12 cellular contexts compared by ENCODE assay signal in the genomic region with DNA sequence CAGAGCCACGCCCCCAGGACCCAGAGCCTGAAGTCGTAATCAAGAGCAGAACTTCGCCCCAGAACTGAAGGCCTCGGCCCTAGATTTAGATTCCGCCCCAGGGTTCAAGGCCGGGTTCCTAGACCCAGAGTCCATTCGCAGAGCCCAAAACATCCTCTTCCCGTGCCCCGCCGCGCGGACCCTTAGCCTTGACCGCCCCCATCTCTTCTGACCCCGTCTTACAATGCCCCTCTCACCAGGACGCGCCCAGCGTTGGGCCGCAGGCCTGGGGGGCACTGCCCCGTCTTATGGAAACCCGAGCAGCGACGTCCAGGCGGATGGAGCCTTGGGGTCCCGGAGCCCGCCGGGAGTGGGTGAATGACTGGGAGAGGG. TPM values are rescaled to one million over a fixed set of nuclear protein-coding genes. Genes with fewer than 3 reads are reported as not detected.
DNase-seq lines count a peak whose midpoint lies in the region; ATAC-seq, FAIRE-seq and TF ChIP-seq lines count a peak whose summit lies in the region.
"Had no signal": no experiment of that assay in that cellular context is flagged by ENCODE, and none has a peak within 500 bp of the region (broad histone marks: within the 10 kb centered on the region; RNA-seq: fewer than 3 reads in every experiment).

No MANE protein-coding gene starts in this region.

- H3T11ph ChIP-seq in H9 (ENCODE audit: low read length): no peak overlapping the region

- CTCF ChIA-PET in HepG2 (lab: Yijun Ruan, JAX; ENCODE audit: low intra/inter-chr PET ratio, low total read pairs): interaction anchor here (1.7 kb wide), 1 partner anchor 9 kb away, joined by 7 read pairs; no protein-coding TSS in a partner anchor

- H3K79me2 ChIP-seq in HepG2 (ENCODE audit: insufficient read depth, low read length) (no peaks in the 10 kb centered on the region), H9 (ENCODE audit: insufficient read depth, low read length) (no peaks in the 10 kb centered on the region)

- no peaks in the 10 kb centered on the region for H3K9me3 ChIP-seq in HepG2 (ENCODE audit: low read length)
- H3K9me3 ChIP-seq in right lobe of liver: no peaks in the 10 kb centered on the region
- no peaks in the 10 kb centered on the region for H3K9me3 ChIP-seq in mucosa of stomach (ENCODE audit: control insufficient read depth, low read length)
- H3K9me3 ChIP-seq in thoracic aorta: no peaks in the 10 kb centered on the region
- no peaks in the 10 kb centered on the region for H3K9me3 ChIP-seq in H9 (ENCODE audit: control insufficient read depth, low read depth, low read length)
- H3K9me3 ChIP-seq: pancreas, Peyer's patch had no signal

- no peak overlapping the region for H2BK20ac ChIP-seq in H9 (ENCODE audit: low read depth, low read length, poor library complexity, severe bottlenecking)

- peak overlapping the region in 1 of 3 experiments; percentile 69; a peak in 1 of 6 replicates for H3K4me3 ChIP-seq in HepG2 (replicated peaks in 1 of 3; ENCODE audit: insufficient read depth in 1 of 3, low read depth in 2 of 3, low read length in 3 of 3)
- no peak overlapping the region for H3K4me3 ChIP-seq in right lobe of liver
- H3K4me3 ChIP-seq in mucosa of stomach (ENCODE audit: low read length): peak overlapping the region; percentile 16
- H3K4me3 ChIP-seq in thoracic aorta: peak overlapping the region; percentile 48
- H3K4me3 ChIP-seq: cardiac muscle cell had no signal

- H3K4me3 Mint-ChIP-seq in activated T-helper 17 cell treated with anti-CD3 and anti-CD28 coated beads, Interleukin-2, amount 50 U/mL, for 72 hours: peak overlapping the region; percentile 87
- H3K4me3 Mint-ChIP-seq in H9: peak overlapping the region in 1 of 2 experiments; percentile 66; a peak in 2 of 5 replicates

- no peak for FAIRE-seq in HepG2 (lab: Jason Lieb, UNC)
- FAIRE-seq: pancreas had no signal

- no peaks in the 10 kb centered on the region for H3K9me3 Mint-ChIP-seq in activated T-helper 17 cell treated with anti-CD3 and anti-CD28 coated beads, Interleukin-2, amount 50 U/mL, for 72 hours
- H3K9me3 Mint-ChIP-seq in H9: no peaks in the 10 kb centered on the region

- H3K27me3 ChIP-seq in HepG2 (ENCODE audit: control insufficient read depth in 1 of 2, insufficient read depth in 2 of 2, low read length in 2 of 2) (no peaks in the 10 kb centered on the region), right lobe of liver (no peaks in the 10 kb centered on the region), mucosa of stomach (ENCODE audit: control insufficient read depth, insufficient read depth, low read length) (no peaks in the 10 kb centered on the region), thoracic aorta (replicated peaks; ENCODE audit: insufficient read depth) (no peaks in the 10 kb centered on the region), H9 (ENCODE audit: insufficient read depth, low read length) (no peaks in the 10 kb centered on the region)
- H3K27me3 ChIP-seq: cardiac muscle cell, foreskin keratinocyte, pancreas, Peyer's patch had no signal

- no peak overlapping the region for H3K27ac ChIP-seq in HepG2 (ENCODE audit: extremely low read length, insufficient read depth, low read length)
- H3K27ac ChIP-seq in right lobe of liver: no peak overlapping the region
- no peak overlapping the region for H3K27ac ChIP-seq in thoracic aorta
- H3K27ac ChIP-seq in H9 (ENCODE audit: insufficient read length, low read depth, low read length): no peak overlapping the region
- H3K27ac ChIP-seq: cardiac muscle cell, foreskin keratinocyte, pancreas had no signal

- no peak overlapping the region for H3K9ac ChIP-seq in HepG2 (ENCODE audit: insufficient read depth, low read depth, low read length)
- no peak overlapping the region for H3K9ac ChIP-seq in mucosa of stomach (ENCODE audit: low read length)
- no peak overlapping the region for H3K9ac ChIP-seq in H9 (ENCODE audit: extremely low read depth, insufficient read length, low read length)

- TF ChIP-seq EP300 in HepG2 (IDR thresholded peaks at IDR 0.05; ENCODE audit: low read depth in 2 of 2, low read length in 2 of 2) (peak in 1 of 2 experiments; percentile 39; a peak in 1 of 4 replicates), HepG2 (CRISPR knock-in tag; IDR thresholded peaks at IDR 0.05; ENCODE audit: borderline replicate concordance) (no peak)

- H3K56ac ChIP-seq in H9 (ENCODE audit: insufficient read length, low read depth, low read length): no peak overlapping the region

- TF ChIP-seq CTCF in HepG2 (CRISPR knock-in tag; IDR thresholded peaks at IDR 0.05): no peak
- no peak for TF ChIP-seq CTCF in right lobe of liver (IDR thresholded peaks at IDR 0.05)
- no peak for TF ChIP-seq CTCF in thoracic aorta (IDR thresholded peaks at IDR 0.05)
- no peak for TF ChIP-seq CTCF in H9 (conservative IDR thresholded peaks at IDR 0.05)

- no peak overlapping the region for H2BK12ac ChIP-seq in H9 (ENCODE audit: insufficient read length, low read depth, low read length)

- peaks cover 5% of the 10 kb centered on the region for H3K23me2 ChIP-seq in H9 (ENCODE audit: insufficient read length, low read depth, low read length, poor library complexity, severe bottlenecking)

- H4K91ac ChIP-seq in H9 (ENCODE audit: insufficient read length, low read depth, low read length): no peak overlapping the region

- no peak overlapping the region for H3K18ac ChIP-seq in H9 (ENCODE audit: insufficient read length, low read depth, low read length)

- DNase-seq in HepG2 (ENCODE audit: low spot score) (no peak), right lobe of liver (no peak), thoracic aorta (ENCODE audit: low spot score) (no peak), H9 (no peak)

- H3K23ac ChIP-seq in H9 (ENCODE audit: insufficient read length, low read depth, low read length): no peak overlapping the region

- H3K36me3 ChIP-seq in HepG2 (replicated peaks in 1 of 2; ENCODE audit: control insufficient read depth in 1 of 2, insufficient read depth in 2 of 2, low read length in 2 of 2) (no peaks in the 10 kb centered on the region), right lobe of liver (no peaks in the 10 kb centered on the region), mucosa of stomach (ENCODE audit: control insufficient read depth, insufficient read depth, low read length) (no peaks in the 10 kb centered on the region), thoracic aorta (no peaks in the 10 kb centered on the region)
- H3K36me3 ChIP-seq: cardiac muscle cell, pancreas, Peyer's patch had no signal

- TF ChIP-seq RAD21 in HepG2 (CRISPR knock-in tag; IDR thresholded peaks at IDR 0.05): no peak; the same call in 1 of the 2 replicates

- WGBS in HepG2 (ENCODE audit: low lambda C conversion rate): 62% methylated on average over 26 of the region's 26 CpGs
- 9% methylated on average over 5 of the region's 26 CpGs for WGBS in right lobe of liver (ENCODE audit: insufficient coverage, low coverage, low lambda C conversion rate, missing lambda C conversion rate)
- WGBS in H9 (ENCODE audit: extremely low coverage, insufficient read length, low lambda C conversion rate): no CpG with 5 or more reads among the region's 26 CpGs

- no peak overlapping the region for H4K8ac ChIP-seq in H9 (replicated peaks; ENCODE audit: insufficient read length, low read depth, low read length)

- H2AK5ac ChIP-seq in H9 (ENCODE audit: insufficient read length, low read length): no peak overlapping the region

- H3K4me1 ChIP-seq in HepG2 (ENCODE audit: insufficient read depth, low read length) (peaks cover 57% of the 10 kb centered on the region), right lobe of liver (no peaks in the 10 kb centered on the region), mucosa of stomach (ENCODE audit: control insufficient read depth, insufficient read depth, low read length) (peaks cover 12% of the 10 kb centered on the region), thoracic aorta (ENCODE audit: control insufficient read depth in 1 of 2, low read depth in 2 of 2) (no peaks in the 10 kb centered on the region), H9 (ENCODE audit: insufficient read depth, low read length) (no peaks in the 10 kb centered on the region)
- H3K4me1 ChIP-seq: foreskin keratinocyte, pancreas had no signal

- no peak; a peak in 1 of 4 replicates for TF ChIP-seq POLR2A in HepG2 (IDR thresholded peaks at IDR 0.05; ENCODE audit: insufficient read depth in 1 of 2, low read depth in 2 of 2, low read length in 2 of 2)
- no peak for TF ChIP-seq POLR2A in right lobe of liver (IDR thresholded peaks at IDR 0.05)

- no TSS peak for BruUV-seq in HepG2 (replicated peaks; lab: Mats Ljungman, UMichigan)

- H2BK5ac ChIP-seq in H9 (ENCODE audit: insufficient read length, low read length): no peak overlapping the region

- H3K4me2 ChIP-seq in HepG2 (ENCODE audit: low read depth, low read length): peak overlapping the region; percentile 59
- H3K4me2 ChIP-seq in H9 (ENCODE audit: insufficient read depth, insufficient read length, low read length): no peak overlapping the region

- no peaks in the 10 kb centered on the region for H3K27me3 Mint-ChIP-seq in activated T-helper 17 cell treated with anti-CD3 and anti-CD28 coated beads, Interleukin-2, amount 50 U/mL, for 72 hours
- H3K27me3 Mint-ChIP-seq in H9 (ENCODE audit: low read depth): peaks cover 15% of the 10 kb centered on the region

- no peaks in the 10 kb centered on the region for H4K20me1 ChIP-seq in HepG2 (ENCODE audit: insufficient read depth, low read length)
- H4K20me1 ChIP-seq in H9 (ENCODE audit: control insufficient read depth, insufficient read depth, insufficient read length): no peaks in the 10 kb centered on the region

- no peak overlapping the region for H3K14ac ChIP-seq in H9 (ENCODE audit: insufficient read depth, low read length)

- peaks cover 20% of the 10 kb centered on the region for H3K4me1 Mint-ChIP-seq in activated T-helper 17 cell treated with anti-CD3 and anti-CD28 coated beads, Interleukin-2, amount 50 U/mL, for 72 hours
- H3K4me1 Mint-ChIP-seq in H9: peaks cover 5 to 6% of the 10 kb centered on the region in 2 experiments

- no peaks in the 10 kb centered on the region for H3K36me3 Mint-ChIP-seq in activated T-helper 17 cell treated with anti-CD3 and anti-CD28 coated beads, Interleukin-2, amount 50 U/mL, for 72 hours (ENCODE audit: low read depth)
- no peaks in the 10 kb centered on the region; a peak in 1 of 7 replicates for H3K36me3 Mint-ChIP-seq in H9 (ENCODE audit: insufficient read depth in 1 of 3, low read depth in 3 of 3)

- in situ Hi-C loops in HepG2 (cut with HindIII; ENCODE audit: extremely low pct_ligation_motif_present, low pct_unique_long_range_greater_than_20kb): loop anchor here (5.0 kb wide), 1 partner anchor 69 kb away; no protein-coding TSS in a partner anchor

- H2AFZ ChIP-seq in HepG2 (ENCODE audit: low read length): no peak overlapping the region
- H2AFZ ChIP-seq in H9 (ENCODE audit: low read length): no peak overlapping the region

- no peak overlapping the region for H3K4ac ChIP-seq in H9 (ENCODE audit: low read depth, low read length)

- no peak overlapping the region for H4K5ac ChIP-seq in H9 (ENCODE audit: insufficient read length, low read depth, low read length)

- no peak overlapping the region for H2BK15ac ChIP-seq in H9 (ENCODE audit: low read depth, low read length)

- POLR2A ChIA-PET in HepG2 (lab: Yijun Ruan, JAX): interaction anchor here (0.9 to 4.9 kb wide), 17 partner anchors 8 to 742 kb away, joined by 3 to 60 read pairs (median 6); a partner anchor contains a TSS

- H2BK120ac ChIP-seq in H9 (ENCODE audit: low read depth, low read length, poor library complexity, severe bottlenecking): no peak overlapping the region

- intact Hi-C loops in HepG2 (cut with micrococcal nuclease; ENCODE audit: unreplicated experiment) (loop anchor here (2.0 to 5.0 kb wide), 2 partner anchors 14 to 114 kb away; a partner anchor contains a TSS), right lobe of liver (cut with DNase I) (loop anchor here in 1 of 2 donors (10.0 kb wide), 1 partner anchor 122 kb away; no protein-coding TSS in a partner anchor)

- H3K79me1 ChIP-seq in H9 (ENCODE audit: insufficient read depth, low read depth, low read length, poor library complexity, severe bottlenecking): no peaks in the 10 kb centered on the region

- no peak; the same call in 1 of the 3 replicates for ATAC-seq in HepG2
- no peak for ATAC-seq in right lobe of liver
- ATAC-seq in activated T-helper 17 cell treated with anti-CD3 and anti-CD28 coated beads, Interleukin-2, amount 50 U/mL, for 72 hours (replicated peaks): no peak
- ATAC-seq in thoracic aorta (ENCODE audit: insufficient number of reproducible peaks, low FRiP score, low read depth): no peak
- no peak for ATAC-seq in GM19324 (IDR thresholded peaks at IDR 0.05; ENCODE audit: low FRiP score, unreplicated experiment)
- ATAC-seq in GM18502 (IDR thresholded peaks at IDR 0.05; ENCODE audit: poor library complexity, unreplicated experiment): no peak

- H3K27ac Mint-ChIP-seq in activated T-helper 17 cell treated with anti-CD3 and anti-CD28 coated beads, Interleukin-2, amount 50 U/mL, for 72 hours: peak overlapping the region; percentile 81
- H3K27ac Mint-ChIP-seq in H9: peak overlapping the region in 1 of 3 experiments; percentile 40; a peak in 1 of 7 replicates

RNA-seq across cellular contexts. Expression of a gene that starts 5.0 kb away (rescaled TPM):
- total RNA-seq in HepG2 (2016; rRNA removed; fragmentation: Illumina TruSeq; extraction: Trizol) (0.48 and 0.55 TPM in 2 replicates), right lobe of liver (under 1 TPM in 1 of 6 experiments, not detected in 5; 0.10 TPM), thoracic aorta (not detected), H9 (2021) (0.50 and 1.4 TPM in 2 replicates)
- total RNA-seq in HepG2 (2016; cell fraction: cytosol; rRNA removed; fragmentation: Illumina TruSeq; extraction: Trizol; ENCODE audit: low read depth): 0.26 TPM in 1 of 2 replicates, not detected in the other
- total RNA-seq in HepG2 (2016; cell fraction: insoluble cytoplasmic fraction; rRNA removed; fragmentation: Illumina TruSeq; extraction: Trizol): 0.34 and 0.37 TPM in 2 replicates
- total RNA-seq in HepG2 (2016; cell fraction: membrane; rRNA removed; fragmentation: Illumina TruSeq; extraction: Trizol): 0.24 TPM in 1 of 2 replicates, not detected in the other
- total RNA-seq in HepG2 (2016; cell fraction: nucleus; rRNA removed; fragmentation: Illumina TruSeq; extraction: Trizol): not detected in 2 replicates
- polyA plus RNA-seq in HepG2 (2011; rRNA removed): 1.1 and 1.2 TPM in 2 replicates
- polyA plus RNA-seq in HepG2 (2011; cell fraction: cytosol; rRNA removed): 0.92 and 2.2 TPM in 2 replicates
- polyA plus RNA-seq in HepG2 (2011; cell fraction: nucleus; rRNA removed): 2.1 and 2.5 TPM in 2 replicates
- polyA plus RNA-seq in HepG2 (2012): 1.6 and 2.5 TPM in 2 replicates
- polyA plus RNA-seq in HepG2 (2016; cell fraction: cytosol; fragmentation: Illumina TruSeq; extraction: Trizol; ENCODE audit: low read depth): 0.05 and 0.07 TPM in 2 replicates
- 0.64 and 0.67 TPM in 2 replicates for polyA plus RNA-seq in HepG2 (2016; cell fraction: insoluble cytoplasmic fraction; fragmentation: Illumina TruSeq; extraction: Trizol; ENCODE audit: low read depth)
- polyA plus RNA-seq in HepG2 (2016; cell fraction: membrane; fragmentation: Illumina TruSeq; extraction: Trizol; ENCODE audit: low read depth): 0.10 TPM in 1 of 2 replicates, not detected in the other
- polyA plus RNA-seq in HepG2 (2016; cell fraction: nucleus; fragmentation: Illumina TruSeq; extraction: Trizol; ENCODE audit: insufficient read depth, low read depth): 0.32 and 0.45 TPM in 2 replicates
- polyA minus RNA-seq in HepG2 (2011; rRNA and poly(A)+ RNA removed; ENCODE audit: low replicate concordance): 0.07 and 1.0 TPM in 2 replicates
- not detected in 2 replicates for polyA minus RNA-seq in HepG2 (2011; cell fraction: cytosol; rRNA and poly(A)+ RNA removed)
- polyA minus RNA-seq in HepG2 (2011; cell fraction: nucleus; rRNA and poly(A)+ RNA removed): 0.39 and 0.75 TPM in 2 replicates
- total RNA-seq in activated T-helper 17 cell treated with anti-CD3 and anti-CD28 coated beads, Interleukin-2, amount 50 U/mL, for 72 hours: 1 to 10 TPM in 1 of 2 donors, not detected in 1; 2.1 TPM
- total RNA-seq: foreskin keratinocyte had no signal
- polyA plus RNA-seq: cardiac muscle cell, foreskin keratinocyte had no signal

RNA-seq across cellular contexts. Expression of a gene that starts 11.7 kb away (rescaled TPM):
- total RNA-seq in HepG2 (2016; rRNA removed; fragmentation: Illumina TruSeq; extraction: Trizol) (16.1 and 18.4 TPM in 2 replicates), right lobe of liver (10 to 100 TPM in 2 of 6 experiments, 1 to 10 TPM in 4; 5.0 to 21.0 (median 9.1) TPM), thoracic aorta (10 to 100 TPM; 18.3 to 62.0 TPM), H9 (2021) (14.4 and 17.5 TPM in 2 replicates)
- total RNA-seq in HepG2 (2016; cell fraction: cytosol; rRNA removed; fragmentation: Illumina TruSeq; extraction: Trizol; ENCODE audit: low read depth): 2.9 and 3.6 TPM in 2 replicates
- 13.9 and 19.6 TPM in 2 replicates for total RNA-seq in HepG2 (2016; cell fraction: insoluble cytoplasmic fraction; rRNA removed; fragmentation: Illumina TruSeq; extraction: Trizol)
- 7.5 and 8.4 TPM in 2 replicates for total RNA-seq in HepG2 (2016; cell fraction: membrane; rRNA removed; fragmentation: Illumina TruSeq; extraction: Trizol)
- 10.2 and 11.4 TPM in 2 replicates for total RNA-seq in HepG2 (2016; cell fraction: nucleus; rRNA removed; fragmentation: Illumina TruSeq; extraction: Trizol)
- 10.8 and 12.4 TPM in 2 replicates for polyA plus RNA-seq in HepG2 (2011; rRNA removed)
- polyA plus RNA-seq in HepG2 (2011; cell fraction: cytosol; rRNA removed): 8.5 and 13.3 TPM in 2 replicates
- 28.2 and 32.3 TPM in 2 replicates for polyA plus RNA-seq in HepG2 (2011; cell fraction: nucleus; rRNA removed)
- 5.7 and 7.3 TPM in 2 replicates for polyA plus RNA-seq in HepG2 (2012)
- polyA plus RNA-seq in HepG2 (2016; cell fraction: cytosol; fragmentation: Illumina TruSeq; extraction: Trizol; ENCODE audit: low read depth): 1.9 and 2.8 TPM in 2 replicates
- polyA plus RNA-seq in HepG2 (2016; cell fraction: insoluble cytoplasmic fraction; fragmentation: Illumina TruSeq; extraction: Trizol; ENCODE audit: low read depth): 9.8 and 12.4 TPM in 2 replicates
- 4.5 and 4.9 TPM in 2 replicates for polyA plus RNA-seq in HepG2 (2016; cell fraction: membrane; fragmentation: Illumina TruSeq; extraction: Trizol; ENCODE audit: low read depth)
- 17.2 and 17.9 TPM in 2 replicates for polyA plus RNA-seq in HepG2 (2016; cell fraction: nucleus; fragmentation: Illumina TruSeq; extraction: Trizol; ENCODE audit: insufficient read depth, low read depth)
- polyA minus RNA-seq in HepG2 (2011; rRNA and poly(A)+ RNA removed; ENCODE audit: low replicate concordance): 5.5 and 7.5 TPM in 2 replicates
- 5.5 and 7.4 TPM in 2 replicates for polyA minus RNA-seq in HepG2 (2011; cell fraction: cytosol; rRNA and poly(A)+ RNA removed)
- 6.2 and 7.5 TPM in 2 replicates for polyA minus RNA-seq in HepG2 (2011; cell fraction: nucleus; rRNA and poly(A)+ RNA removed)
- total RNA-seq in activated T-helper 17 cell treated with anti-CD3 and anti-CD28 coated beads, Interleukin-2, amount 50 U/mL, for 72 hours: 10 to 100 TPM; 21.5 to 34.1 TPM

RNA-seq across cellular contexts. Expression of a gene that starts 14.0 kb away (rescaled TPM):
- total RNA-seq in HepG2 (2016; rRNA removed; fragmentation: Illumina TruSeq; extraction: Trizol): 18.2 and 32.1 TPM in 2 replicates
- total RNA-seq in HepG2 (2016; cell fraction: cytosol; rRNA removed; fragmentation: Illumina TruSeq; extraction: Trizol; ENCODE audit: low read depth): 8.8 and 9.0 TPM in 2 replicates
- total RNA-seq in HepG2 (2016; cell fraction: insoluble cytoplasmic fraction; rRNA removed; fragmentation: Illumina TruSeq; extraction: Trizol): 16.5 and 31.5 TPM in 2 replicates
- 13.0 and 14.4 TPM in 2 replicates for total RNA-seq in HepG2 (2016; cell fraction: membrane; rRNA removed; fragmentation: Illumina TruSeq; extraction: Trizol)
- total RNA-seq in HepG2 (2016; cell fraction: nucleus; rRNA removed; fragmentation: Illumina TruSeq; extraction: Trizol): 39.2 and 44.2 TPM in 2 replicates
- polyA plus RNA-seq in HepG2 (2011; rRNA removed): 46.6 and 48.5 TPM in 2 replicates
- 17.8 and 17.9 TPM in 2 replicates for polyA plus RNA-seq in HepG2 (2011; cell fraction: cytosol; rRNA removed)
- 95.6 and 102 TPM in 2 replicates for polyA plus RNA-seq in HepG2 (2011; cell fraction: nucleus; rRNA removed)
- polyA plus RNA-seq in HepG2 (2012): 21.4 and 26.1 TPM in 2 replicates
- polyA plus RNA-seq in HepG2 (2016; cell fraction: cytosol; fragmentation: Illumina TruSeq; extraction: Trizol; ENCODE audit: low read depth): 2.0 and 2.2 TPM in 2 replicates
- 17.1 and 18.6 TPM in 2 replicates for polyA plus RNA-seq in HepG2 (2016; cell fraction: insoluble cytoplasmic fraction; fragmentation: Illumina TruSeq; extraction: Trizol; ENCODE audit: low read depth)
- 5.0 and 5.5 TPM in 2 replicates for polyA plus RNA-seq in HepG2 (2016; cell fraction: membrane; fragmentation: Illumina TruSeq; extraction: Trizol; ENCODE audit: low read depth)
- 172 and 177 TPM in 2 replicates for polyA plus RNA-seq in HepG2 (2016; cell fraction: nucleus; fragmentation: Illumina TruSeq; extraction: Trizol; ENCODE audit: insufficient read depth, low read depth)
- polyA minus RNA-seq in HepG2 (2011; rRNA and poly(A)+ RNA removed; ENCODE audit: low replicate concordance): 44.3 and 90.2 TPM in 2 replicates
- polyA minus RNA-seq in HepG2 (2011; cell fraction: cytosol; rRNA and poly(A)+ RNA removed): 8.3 and 8.6 TPM in 2 replicates
- 49.6 and 61.2 TPM in 2 replicates for polyA minus RNA-seq in HepG2 (2011; cell fraction: nucleus; rRNA and poly(A)+ RNA removed)
- total RNA-seq in right lobe of liver: 10 to 100 TPM; 10.3 to 16.5 (median 13.1) TPM
- 100 to 1,000 TPM in 1 of 2 donors, 10 to 100 TPM in 1; 81.3 to 100 TPM for total RNA-seq in activated T-helper 17 cell treated with anti-CD3 and anti-CD28 coated beads, Interleukin-2, amount 50 U/mL, for 72 hours
- total RNA-seq in thoracic aorta: 10 to 100 TPM; 38.4 to 45.5 TPM
- total RNA-seq in H9 (2021): 68.8 and 73.8 TPM in 2 replicates

RNA-seq across cellular contexts. Expression of a gene that starts 37.8 kb away (rescaled TPM):
- total RNA-seq in HepG2 (2016; rRNA removed; fragmentation: Illumina TruSeq; extraction: Trizol): 18.3 and 38.8 TPM in 2 replicates
- 13.0 and 15.9 TPM in 2 replicates for total RNA-seq in HepG2 (2016; cell fraction: cytosol; rRNA removed; fragmentation: Illumina TruSeq; extraction: Trizol; ENCODE audit: low read depth)
- 17.8 and 38.0 TPM in 2 replicates for total RNA-seq in HepG2 (2016; cell fraction: insoluble cytoplasmic fraction; rRNA removed; fragmentation: Illumina TruSeq; extraction: Trizol)
- total RNA-seq in HepG2 (2016; cell fraction: membrane; rRNA removed; fragmentation: Illumina TruSeq; extraction: Trizol): 23.6 and 31.2 TPM in 2 replicates
- total RNA-seq in HepG2 (2016; cell fraction: nucleus; rRNA removed; fragmentation: Illumina TruSeq; extraction: Trizol): 30.5 and 35.2 TPM in 2 replicates
- polyA plus RNA-seq in HepG2 (2011; rRNA removed): 24.3 and 25.6 TPM in 2 replicates
- polyA plus RNA-seq in HepG2 (2011; cell fraction: cytosol; rRNA removed): 25.3 and 36.6 TPM in 2 replicates
- 80.6 and 105 TPM in 2 replicates for polyA plus RNA-seq in HepG2 (2011; cell fraction: nucleus; rRNA removed)
- polyA plus RNA-seq in HepG2 (2012): 25.8 and 30.2 TPM in 2 replicates
- 16.4 and 19.8 TPM in 2 replicates for polyA plus RNA-seq in HepG2 (2016; cell fraction: cytosol; fragmentation: Illumina TruSeq; extraction: Trizol; ENCODE audit: low read depth)
- 25.1 and 26.7 TPM in 2 replicates for polyA plus RNA-seq in HepG2 (2016; cell fraction: insoluble cytoplasmic fraction; fragmentation: Illumina TruSeq; extraction: Trizol; ENCODE audit: low read depth)
- polyA plus RNA-seq in HepG2 (2016; cell fraction: membrane; fragmentation: Illumina TruSeq; extraction: Trizol; ENCODE audit: low read depth): 23.9 and 29.7 TPM in 2 replicates
- polyA plus RNA-seq in HepG2 (2016; cell fraction: nucleus; fragmentation: Illumina TruSeq; extraction: Trizol; ENCODE audit: insufficient read depth, low read depth): 75.3 and 81.1 TPM in 2 replicates
- polyA minus RNA-seq in HepG2 (2011; rRNA and poly(A)+ RNA removed; ENCODE audit: low replicate concordance): 60.3 and 75.2 TPM in 2 replicates
- 27.4 and 28.1 TPM in 2 replicates for polyA minus RNA-seq in HepG2 (2011; cell fraction: cytosol; rRNA and poly(A)+ RNA removed)
- 11.1 and 11.8 TPM in 2 replicates for polyA minus RNA-seq in HepG2 (2011; cell fraction: nucleus; rRNA and poly(A)+ RNA removed)
- 10 to 100 TPM; 13.7 to 21.2 (median 17.7) TPM for total RNA-seq in right lobe of liver
- 10 to 100 TPM; 15.0 to 26.8 TPM for total RNA-seq in activated T-helper 17 cell treated with anti-CD3 and anti-CD28 coated beads, Interleukin-2, amount 50 U/mL, for 72 hours
- 10 to 100 TPM; 21.9 to 36.6 TPM for total RNA-seq in thoracic aorta
- 38.6 and 40.2 TPM in 2 replicates for total RNA-seq in H9 (2021)

RNA-seq across cellular contexts. Expression of a gene that starts 48.1 kb away (rescaled TPM):
- total RNA-seq in HepG2 (2016; rRNA removed; fragmentation: Illumina TruSeq; extraction: Trizol): 0.28 and 2.0 TPM in 2 replicates
- 0.71 and 1.1 TPM in 2 replicates for total RNA-seq in HepG2 (2016; cell fraction: cytosol; rRNA removed; fragmentation: Illumina TruSeq; extraction: Trizol; ENCODE audit: low read depth)
- total RNA-seq in HepG2 (2016; cell fraction: insoluble cytoplasmic fraction; rRNA removed; fragmentation: Illumina TruSeq; extraction: Trizol): 0.19 and 2.0 TPM in 2 replicates
- total RNA-seq in HepG2 (2016; cell fraction: membrane; rRNA removed; fragmentation: Illumina TruSeq; extraction: Trizol): 1.5 and 1.8 TPM in 2 replicates
- 2.0 and 3.6 TPM in 2 replicates for total RNA-seq in HepG2 (2016; cell fraction: nucleus; rRNA removed; fragmentation: Illumina TruSeq; extraction: Trizol)
- 3.0 and 4.3 TPM in 2 replicates for polyA plus RNA-seq in HepG2 (2011; rRNA removed)
- polyA plus RNA-seq in HepG2 (2011; cell fraction: cytosol; rRNA removed): 1.2 and 1.3 TPM in 2 replicates
- polyA plus RNA-seq in HepG2 (2011; cell fraction: nucleus; rRNA removed): 42.2 and 55.6 TPM in 2 replicates
- polyA plus RNA-seq in HepG2 (2012): 2.4 and 3.0 TPM in 2 replicates
- polyA plus RNA-seq in HepG2 (2016; cell fraction: cytosol; fragmentation: Illumina TruSeq; extraction: Trizol; ENCODE audit: low read depth): 1.5 and 2.0 TPM in 2 replicates
- 0.61 and 1.5 TPM in 2 replicates for polyA plus RNA-seq in HepG2 (2016; cell fraction: insoluble cytoplasmic fraction; fragmentation: Illumina TruSeq; extraction: Trizol; ENCODE audit: low read depth)
- 0.76 and 1.3 TPM in 2 replicates for polyA plus RNA-seq in HepG2 (2016; cell fraction: membrane; fragmentation: Illumina TruSeq; extraction: Trizol; ENCODE audit: low read depth)
- 21.1 and 21.3 TPM in 2 replicates for polyA plus RNA-seq in HepG2 (2016; cell fraction: nucleus; fragmentation: Illumina TruSeq; extraction: Trizol; ENCODE audit: insufficient read depth, low read depth)
- polyA minus RNA-seq in HepG2 (2011; rRNA and poly(A)+ RNA removed; ENCODE audit: low replicate concordance): 0.65 and 2.3 TPM in 2 replicates
- polyA minus RNA-seq in HepG2 (2011; cell fraction: cytosol; rRNA and poly(A)+ RNA removed): not detected in 2 replicates
- polyA minus RNA-seq in HepG2 (2011; cell fraction: nucleus; rRNA and poly(A)+ RNA removed): 3.9 and 4.8 TPM in 2 replicates
- total RNA-seq in right lobe of liver: 1 to 10 TPM; 1.8 to 5.2 (median 3.1) TPM
- 100 to 1,000 TPM; 216 to 327 TPM for total RNA-seq in activated T-helper 17 cell treated with anti-CD3 and anti-CD28 coated beads, Interleukin-2, amount 50 U/mL, for 72 hours
- total RNA-seq in thoracic aorta: 10 to 100 TPM; 15.3 to 28.6 TPM
- total RNA-seq in H9 (2021): 3.7 and 4.3 TPM in 2 replicates

Comparison
In these comparisons a context has a peak if more than half of its experiments do, and no peak if none do; other contexts are left out.
1. H3K4me3 ChIP-seq: peak in mucosa of stomach (single experiment) and thoracic aorta (single experiment); none in right lobe of liver (0 of 3).